ENCODE assay signal across 8 cellular contexts in genomic region chr9:105413486-105414068, GRCh38. TPM values are rescaled to one million over a fixed set of nuclear protein-coding genes. Genes with fewer than 3 reads are reported as not detected.
DNase-seq lines count a peak whose midpoint lies in the region; ATAC-seq and TF ChIP-seq lines count a peak whose summit lies in the region.

No MANE protein-coding gene starts in this region.

- H3K36me3 ChIP-seq in HCT116 (ENCODE audit: control insufficient read depth in 1 of 2, insufficient read depth in 2 of 2, low read length in 2 of 2) (no peaks in the 10 kb centered on the region), kidney epithelial cell (ENCODE audit: control insufficient read depth, insufficient read depth, low read length) (no peaks in the 10 kb centered on the region)

- intact Hi-C loops in HCT116 (cut with micrococcal nuclease): loop anchor here (2.0 to 10.0 kb wide), 3 partner anchors 169 to 633 kb away; partner anchors contain the start of gene SLC44A1

- DNase-seq in AG09309 (ENCODE audit: low read depth): no peak
- peak; percentile 33 for DNase-seq in HCT116 (ENCODE audit: low read depth, low spot score)
- DNase-seq in kidney epithelial cell (ENCODE audit: low read depth): no peak
- no peak for DNase-seq in T1000 (lab: John Stamatoyannopoulos, UW)
- no peak for DNase-seq in activated naive CD4-positive, alpha-beta T cell treated with Interleukin-2 at 50 U/mL for 16 hours

- RAD21 ChIA-PET in HCT116 (lab: Charles Lee; ENCODE audit: low non-redundant PET in 1 of 2, low total read pairs in 2 of 2, uncharacterized antibody in 2 of 2, unreplicated experiment in 2 of 2): interaction anchor here in 1 of 2 experiments (0.9 kb wide), 1 partner anchor 253 kb away, joined by 3 read pairs; no protein-coding TSS in a partner anchor

- POLR2A ChIA-PET in HCT116 (lab: Charles Lee): interaction anchor here (1.7 kb wide), 1 partner anchor 169 kb away, joined by 5 read pairs; the partner anchor contains the start of gene SLC44A1

- peak; percentile 27 for TF ChIP-seq POLR2A in HCT116 (IDR thresholded peaks at IDR 0.05; ENCODE audit: borderline replicate concordance, extremely low read depth, insufficient read depth, insufficient read length)

- no peak overlapping the region for H3K4me3 ChIP-seq in AG09309 (ENCODE audit: control insufficient read depth, low read depth, low read length)
- no peak overlapping the region for H3K4me3 ChIP-seq in HCT116 (replicated peaks in 1 of 2; ENCODE audit: low read depth in 1 of 2, low read length in 2 of 2)
- H3K4me3 ChIP-seq in kidney epithelial cell (ENCODE audit: low read depth, low read length): no peak overlapping the region

- no peak overlapping the region for H2AFZ ChIP-seq in HCT116 (ENCODE audit: low read depth, low read length, poor library complexity, severe bottlenecking)

- H3K79me2 ChIP-seq in HCT116 (ENCODE audit: insufficient read depth, low read length): no peaks in the 10 kb centered on the region

- TF ChIP-seq CTCF in AG09309 (IDR thresholded peaks at IDR 0.05; ENCODE audit: control insufficient read depth, insufficient read depth, low read depth, low read length, missing control alignments): peak; percentile 60
- TF ChIP-seq CTCF in HCT116 (IDR thresholded peaks at IDR 0.05 in 2 of 3, conservative IDR thresholded peaks at IDR 0.05 in 1 of 3; ENCODE audit: borderline replicate concordance in 1 of 3, insufficient read depth in 1 of 3, low read depth in 2 of 3, low read length in 2 of 3): peak; percentile 36 to 39 (median 39); a peak in 5 of 6 replicates
- peak; percentile 70 for TF ChIP-seq CTCF in VCaP (conservative IDR thresholded peaks at IDR 0.05)
- peak; percentile 37 for TF ChIP-seq CTCF in kidney epithelial cell (IDR thresholded peaks at IDR 0.05; ENCODE audit: insufficient read depth, low read length, poor library complexity, severe bottlenecking)

- no peak overlapping the region for H3K4me2 ChIP-seq in HCT116 (ENCODE audit: low read length)

- H3K4me1 ChIP-seq in HCT116 (ENCODE audit: control insufficient read depth in 1 of 2, insufficient read depth in 2 of 2, low read length in 2 of 2): no peaks in the 10 kb centered on the region

- no peaks in the 10 kb centered on the region for H3K9me2 ChIP-seq in HCT116 (ENCODE audit: insufficient read depth)

- no TSS peak for BruUV-seq in HCT116 (replicated peaks; lab: Mats Ljungman, UMichigan)

- no peaks in the 10 kb centered on the region for H3K27me3 ChIP-seq in HCT116 (ENCODE audit: insufficient read depth, low read length)
- no peaks in the 10 kb centered on the region for H3K27me3 ChIP-seq in kidney epithelial cell (ENCODE audit: control insufficient read depth, insufficient read depth, low read length)

- no peaks in the 10 kb centered on the region for H4K20me1 ChIP-seq in HCT116 (ENCODE audit: insufficient read depth)

- H3K9me3 ChIP-seq in HCT116 (ENCODE audit: control insufficient read depth in 1 of 2, insufficient read depth in 1 of 2, low read depth in 1 of 2, low read length in 2 of 2): no peaks in the 10 kb centered on the region

- H3K27ac ChIP-seq in HCT116 (ENCODE audit: low read depth, low read length) (no peak overlapping the region), VCaP (no peak overlapping the region)

- peak; percentile 60 for TF ChIP-seq RAD21 in HCT116 (IDR thresholded peaks at IDR 0.05; ENCODE audit: low read depth)

- no peak overlapping the region for H3K9ac ChIP-seq in HCT116 (ENCODE audit: low read length)

- ATAC-seq in HCT116 (peak; percentile 75), HG02571 (IDR thresholded peaks at IDR 0.05; ENCODE audit: unreplicated experiment) (no peak), HG03135 (IDR thresholded peaks at IDR 0.05; ENCODE audit: unreplicated experiment) (no peak)

- CTCF ChIA-PET in HCT116 (lab: Charles Lee): interaction anchor here (0.8 to 1.2 kb wide), 5 partner anchors 251 to 633 kb away, joined by 3 to 5 read pairs (median 3); no protein-coding TSS in a partner anchor

TF ChIP-seq in HCT116, 20 proteins besides CTCF, POLR2A, EP300 and RAD21:
- TF ChIP-seq YY1 (IDR thresholded peaks at IDR 0.05; ENCODE audit: extremely low read depth, insufficient replicate concordance, low read depth, low read length) (no peak), SRF (IDR thresholded peaks at IDR 0.05; ENCODE audit: low read depth) (no peak), EZH2phosphoT487 (IDR thresholded peaks at IDR 0.05; ENCODE audit: borderline replicate concordance) (no peak), EGR1 (IDR thresholded peaks at IDR 0.05; ENCODE audit: low read depth) (no peak), ZFX (IDR thresholded peaks at IDR 0.05) (no peak), ELF1 (IDR thresholded peaks at IDR 0.05; ENCODE audit: borderline replicate concordance, low read depth) (no peak)

RNA-seq across cellular contexts. Expression of gene FSD1L, which starts 34.3 kb away (rescaled TPM):
- total RNA-seq in HCT116 (2021; ENCODE audit: unreplicated experiment) (5.5 TPM), kidney epithelial cell (3.3 and 4.9 TPM in 2 replicates)
- 1.0 and 1.1 TPM in 2 replicates for polyA plus RNA-seq in HCT116 (2012)
